ENCODE assay signal across 9 cellular contexts in genomic region chr14:92880851-92881250, GRCh38. TPM values are rescaled to one million over a fixed set of nuclear protein-coding genes. Genes with fewer than 3 reads are reported as not detected.
DNase-seq lines count a peak whose midpoint lies in the region; ATAC-seq, FAIRE-seq and TF ChIP-seq lines count a peak whose summit lies in the region.
"Had no signal": no experiment of that assay in that cellular context is flagged by ENCODE, and none has a peak within 500 bp of the region (broad histone marks: within the 10 kb centered on the region; RNA-seq: fewer than 3 reads in every experiment).

No MANE protein-coding gene starts in this region.

- CTCF ChIA-PET in PC-9 (lab: Charles Lee): interaction anchor here (0.5 kb wide), 1 partner anchor 259 kb away, joined by 3 read pairs; no protein-coding TSS in a partner anchor

- POLR2A ChIA-PET in PC-9 (lab: Charles Lee; ENCODE audit: unreplicated experiment): interaction anchor here (0.6 kb wide), 1 partner anchor 338 kb away, joined by 8 read pairs; no protein-coding TSS in a partner anchor

- no peaks in the 10 kb centered on the region for H3K79me2 ChIP-seq in PC-9 (ENCODE audit: low read depth)

- peak; percentile 71 for TF ChIP-seq CTCF in PC-9 (conservative IDR thresholded peaks at IDR 0.05)
- peak in 3 of 5 experiments; percentile 7 to 33 (median 8) for TF ChIP-seq CTCF in tibial nerve (IDR thresholded peaks at IDR 0.05)

- no peaks in the 10 kb centered on the region for H3K36me3 ChIP-seq in PC-9 (ENCODE audit: low read depth)
- no peaks in the 10 kb centered on the region for H3K36me3 ChIP-seq in tibial nerve

- TF ChIP-seq EP300 in tibial nerve (IDR thresholded peaks at IDR 0.05): no peak

- H3K27me3 ChIP-seq in PC-9 (ENCODE audit: insufficient read depth, low read depth) (peaks cover 8% of the 10 kb centered on the region; the same call in 1 of the 2 replicates), tibial nerve (peaks cover 0 to 30% of the 10 kb centered on the region in 2 donors)

- WGBS in tibial nerve, 2 donors: 19 to 27% methylated on average over 11 to 12 of the region's 12 CpGs

- no peaks in the 10 kb centered on the region for H3K9me2 ChIP-seq in PC-9 (ENCODE audit: insufficient read depth)

- intact Hi-C loops in PC-9 (cut with micrococcal nuclease; ENCODE audit: unreplicated experiment): loop anchor here (2.0 to 5.0 kb wide), 2 partner anchors 258 to 736 kb away; no protein-coding TSS in a partner anchor

- H3K4me1 ChIP-seq in PC-9 (replicated peaks; ENCODE audit: insufficient read depth) (peaks cover 13% of the 10 kb centered on the region), tibial nerve (no peaks in the 10 kb centered on the region)

- H4K20me1 ChIP-seq in PC-9 (ENCODE audit: insufficient read depth): no peaks in the 10 kb centered on the region

- no peaks in the 10 kb centered on the region for H3F3A ChIP-seq in PC-9 (ENCODE audit: insufficient read depth, low read depth)

- H3K4me2 ChIP-seq in PC-9: peak overlapping the region; percentile 77

- no peak for TF ChIP-seq POLR2A in tibial nerve (IDR thresholded peaks at IDR 0.05)

- no peak overlapping the region for H3K27ac ChIP-seq in PC-9
- H3K27ac ChIP-seq in tibial nerve: no peak overlapping the region

- no peak for ATAC-seq in GM21447 (IDR thresholded peaks at IDR 0.05; ENCODE audit: unreplicated experiment)

- DNase-seq in NCI-H146 (lab: John Stamatoyannopoulos, UW): peak; percentile 44
- no peak for DNase-seq in NCI-H146 treated with DMSO at 0.1 percent for 48 hours (lab: John Stamatoyannopoulos, UW; ENCODE audit: unreplicated experiment)
- DNase-seq in PC-9: peak; percentile 10 to 63
- DNase-seq in frontal cortex (ENCODE audit: low spot score in 2 of 2): peak; percentile 18 to 50
- no peak for DNase-seq in tibial nerve (ENCODE audit: low spot score in 2 of 2)
- DNase-seq in cerebellum (ENCODE audit: low spot score): no peak
- DNase-seq in NCI-H2196 (lab: John Stamatoyannopoulos, UW; ENCODE audit: unreplicated experiment): no peak

- 0 out of 2 replicates have a peak, but pooled peaks cover 6% of the 10 kb centered on the region for H3K9me3 ChIP-seq in PC-9 (ENCODE audit: insufficient read depth, low read depth)
- no peaks in the 10 kb centered on the region for H3K9me3 ChIP-seq in tibial nerve

- H2AFZ ChIP-seq in PC-9: peak overlapping the region; percentile 50; the same call in 1 of the 2 replicates

- H3K4me3 ChIP-seq in PC-9 (peak overlapping the region; percentile 42; the same call in 1 of the 2 replicates), tibial nerve (no peak overlapping the region)

- no peak for FAIRE-seq in frontal cortex (lab: Jason Lieb, UNC)

- no TSS peak for BruUV-seq in PC-9 (replicated peaks; lab: Mats Ljungman, UMichigan)

RNA-seq across cellular contexts. Expression of gene CHGA, which starts 42.1 kb away (rescaled TPM):
- total RNA-seq in PC-9 (2021) (not detected in 2 replicates), frontal cortex (39.5 TPM), tibial nerve (not detected), cerebellum (26.8 TPM)
- total RNA-seq: B cell had no signal

Comparison
In these comparisons a context has a peak if more than half of its experiments do, and no peak if none do; other contexts are left out.
1. DNase-seq: peak in NCI-H146 (single experiment), PC-9 (2 of 2) and frontal cortex (2 of 2); none in NCI-H146 treated with DMSO at 0.1 percent for 48 hours (single experiment), tibial nerve (0 of 2), cerebellum (single experiment) and NCI-H2196 (single experiment).
2. RNA of gene CHGA, which starts 42.1 kb away (total RNA-seq): 39.5 TPM in frontal cortex (single experiment) and 26.8 TPM in cerebellum (single experiment); not detected in PC-9 and not detected in tibial nerve; every median in the first group is over 10 times any median in the second.